ENCODE assay signal across 8 cellular contexts in the genomic region with DNA sequence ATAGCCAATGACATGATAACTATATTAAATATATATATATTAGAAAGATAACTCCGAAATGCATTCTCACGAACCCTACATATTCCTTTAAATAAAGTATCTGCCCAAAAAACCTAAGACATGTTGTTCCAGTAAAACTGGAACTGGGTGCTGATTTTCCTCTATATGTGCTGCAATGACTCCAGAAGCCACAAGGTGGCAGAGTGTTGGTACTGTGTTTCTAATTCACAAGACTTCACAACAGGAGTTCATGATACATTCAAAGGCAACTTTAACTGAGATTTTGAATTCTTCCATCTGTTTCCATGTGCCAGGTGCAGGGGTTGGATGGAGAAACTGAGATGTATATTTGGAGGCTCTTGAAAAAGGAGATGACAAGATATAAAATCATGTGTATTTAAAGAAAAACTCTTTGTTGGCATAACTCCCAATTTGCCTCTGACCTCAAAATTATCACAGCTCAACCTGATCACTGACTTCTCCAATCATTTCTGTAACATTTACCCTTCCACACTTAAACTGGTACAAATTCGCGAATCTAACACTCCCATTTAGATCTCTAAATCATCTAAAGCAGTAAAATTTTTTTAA.
DNase-seq lines count a peak whose midpoint lies in the region; ATAC-seq, FAIRE-seq and TF ChIP-seq lines count a peak whose summit lies in the region.

No MANE protein-coding gene starts in this region.

- ATAC-seq in GM19438 (IDR thresholded peaks at IDR 0.05; ENCODE audit: low read depth, unreplicated experiment) (peak; percentile 70), GM19324 (IDR thresholded peaks at IDR 0.05; ENCODE audit: low FRiP score, unreplicated experiment) (no peak)

- no peaks in the 10 kb centered on the region for H3K9me3 ChIP-seq in fibroblast of lung (ENCODE audit: control insufficient read depth, insufficient read depth, low read depth, low read length)

- H4K20me1 ChIP-seq in fibroblast of lung (ENCODE audit: control insufficient read depth, extremely low read depth, insufficient read depth, low read length) = no peaks in the 10 kb centered on the region

- no peaks in the 10 kb centered on the region for H3K79me2 ChIP-seq in fibroblast of lung (ENCODE audit: control insufficient read depth, insufficient read depth, low read length)

- peak; percentile 91 to 92 for TF ChIP-seq CTCF in fibroblast of lung (conservative IDR thresholded peaks at IDR 0.05 in 1 of 2, IDR thresholded peaks at IDR 0.05 in 1 of 2; ENCODE audit: low read depth in 1 of 2, low read length in 2 of 2)

- no peak overlapping the region for H3K9ac ChIP-seq in fibroblast of lung (ENCODE audit: insufficient read depth, low read length)

- H3K4me1 ChIP-seq in fibroblast of lung (ENCODE audit: control insufficient read depth, extremely low read depth, insufficient read depth, low read length) = no peaks in the 10 kb centered on the region

- no peaks in the 10 kb centered on the region for H3K27me3 ChIP-seq in fibroblast of lung (ENCODE audit: control insufficient read depth, insufficient read depth, low read length)

- H2AFZ ChIP-seq in fibroblast of lung (ENCODE audit: low read length) = no peak overlapping the region

- H3K4me3 ChIP-seq in fibroblast of lung (replicated peaks in 1 of 4; ENCODE audit: control extremely low read depth in 1 of 4, insufficient read depth in 1 of 4, low read depth in 3 of 4, low read length in 4 of 4) = no peak overlapping the region

- DNase-seq in SIG-M5 treated with dmso at 0.1 percent for 504 hours (lab: John Stamatoyannopoulos, UW; ENCODE audit: unreplicated experiment) (peak; percentile 56), SIG-M5 (lab: John Stamatoyannopoulos, UW) (no peak), HTR-8/SVneo (ENCODE audit: insufficient read length, low spot score) (peak; percentile 10), SW480 (ENCODE audit: low spot score) (peak; percentile 48), fibroblast of lung (ENCODE audit: low read depth in 2 of 2) (peak; percentile 30 to 49), nucleus accumbens (lab: John Stamatoyannopoulos, UW) (peak in 42 of 56 donors; percentile 1 to 79 (median 28))

- H3K27ac ChIP-seq in fibroblast of lung (ENCODE audit: insufficient read depth, low read length) = no peak overlapping the region

- H3K4me2 ChIP-seq in fibroblast of lung (ENCODE audit: extremely low read depth, insufficient read depth, low read length) = no peak overlapping the region

- FAIRE-seq in HTR-8/SVneo (lab: Jason Lieb, UNC) = no peak

- H3K36me3 ChIP-seq in fibroblast of lung (ENCODE audit: control insufficient read depth, insufficient read depth, low read length) = no peaks in the 10 kb centered on the region
